In genomic region chr9:83980395-83981125, GRCh38 we compare ENCODE assay signal across 1 cellular context.
A peak's percentile ranks its signal among the peaks of the same experiment; 100 is the strongest.
TF ChIP-seq lines count a peak whose summit lies in the region.

Gene RMI1 (plus strand): TSS chr9:83980805. CDS start chr9:84000987, 20,182 bp downstream.

TF ChIP-seq in HepG2, 621 proteins besides CTCF, POLR2A, EP300 and RAD21 (continued from another document and continues in another):
- TF ChIP-seq, protein P1, sequence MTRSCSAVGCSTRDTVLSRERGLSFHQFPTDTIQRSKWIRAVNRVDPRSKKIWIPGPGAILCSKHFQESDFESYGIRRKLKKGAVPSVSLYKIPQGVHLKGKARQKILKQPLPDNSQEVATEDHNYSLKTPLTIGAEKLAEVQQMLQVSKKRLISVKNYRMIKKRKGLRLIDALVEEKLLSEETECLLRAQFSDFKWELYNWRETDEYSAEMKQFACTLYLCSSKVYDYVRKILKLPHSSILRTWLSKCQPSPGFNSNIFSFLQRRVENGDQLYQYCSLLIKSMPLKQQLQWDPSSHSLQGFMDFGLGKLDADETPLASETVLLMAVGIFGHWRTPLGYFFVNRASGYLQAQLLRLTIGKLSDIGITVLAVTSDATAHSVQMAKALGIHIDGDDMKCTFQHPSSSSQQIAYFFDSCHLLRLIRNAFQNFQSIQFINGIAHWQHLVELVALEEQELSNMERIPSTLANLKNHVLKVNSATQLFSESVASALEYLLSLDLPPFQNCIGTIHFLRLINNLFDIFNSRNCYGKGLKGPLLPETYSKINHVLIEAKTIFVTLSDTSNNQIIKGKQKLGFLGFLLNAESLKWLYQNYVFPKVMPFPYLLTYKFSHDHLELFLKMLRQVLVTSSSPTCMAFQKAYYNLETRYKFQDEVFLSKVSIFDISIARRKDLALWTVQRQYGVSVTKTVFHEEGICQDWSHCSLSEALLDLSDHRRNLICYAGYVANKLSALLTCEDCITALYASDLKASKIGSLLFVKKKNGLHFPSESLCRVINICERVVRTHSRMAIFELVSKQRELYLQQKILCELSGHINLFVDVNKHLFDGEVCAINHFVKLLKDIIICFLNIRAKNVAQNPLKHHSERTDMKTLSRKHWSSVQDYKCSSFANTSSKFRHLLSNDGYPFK (CRISPR knock-in tag; IDR thresholded peaks at IDR 0.05; ENCODE audit: borderline replicate concordance): peak; percentile 40; the same call in 1 of the 2 replicates
- peak; percentile 43; the same call in 1 of the 2 replicates for TF ChIP-seq NR2F6 (IDR thresholded peaks at IDR 0.05)
- peak; percentile 34; the same call in 1 of the 2 replicates for TF ChIP-seq NR2F6 (CRISPR knock-in tag; IDR thresholded peaks at IDR 0.05)
- TF ChIP-seq ZBTB44 (CRISPR knock-in tag; IDR thresholded peaks at IDR 0.05): no peak
- TF ChIP-seq ZNF589 (CRISPR knock-in tag; conservative IDR thresholded peaks at IDR 0.05): peak; percentile 70; the same call in 1 of the 2 replicates
- no peak for TF ChIP-seq DNMT1 (CRISPR knock-in tag; IDR thresholded peaks at IDR 0.05)
- peak; percentile 46; the same call in 1 of the 2 replicates for TF ChIP-seq GFI1 (CRISPR knock-in tag; IDR thresholded peaks at IDR 0.05; ENCODE audit: borderline replicate concordance)
- TF ChIP-seq ZBTB7B (CRISPR knock-in tag; IDR thresholded peaks at IDR 0.05): peak; percentile 59; the same call in 1 of the 2 replicates
- TF ChIP-seq, protein P2, sequence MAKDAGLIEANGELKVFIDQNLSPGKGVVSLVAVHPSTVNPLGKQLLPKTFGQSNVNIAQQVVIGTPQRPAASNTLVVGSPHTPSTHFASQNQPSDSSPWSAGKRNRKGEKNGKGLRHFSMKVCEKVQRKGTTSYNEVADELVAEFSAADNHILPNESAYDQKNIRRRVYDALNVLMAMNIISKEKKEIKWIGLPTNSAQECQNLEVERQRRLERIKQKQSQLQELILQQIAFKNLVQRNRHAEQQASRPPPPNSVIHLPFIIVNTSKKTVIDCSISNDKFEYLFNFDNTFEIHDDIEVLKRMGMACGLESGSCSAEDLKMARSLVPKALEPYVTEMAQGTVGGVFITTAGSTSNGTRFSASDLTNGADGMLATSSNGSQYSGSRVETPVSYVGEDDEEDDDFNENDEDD (CRISPR knock-in tag; IDR thresholded peaks at IDR 0.05; ENCODE audit: borderline replicate concordance): peak; percentile 92
- peak; percentile 31; the same call in 1 of the 2 replicates for TF ChIP-seq TBX3 (IDR thresholded peaks at IDR 0.05; ENCODE audit: borderline replicate concordance)
- TF ChIP-seq ZNF644 (CRISPR knock-in tag; IDR thresholded peaks at IDR 0.05; ENCODE audit: low read depth): no peak
- TF ChIP-seq ZMAT3 (CRISPR knock-in tag; conservative IDR thresholded peaks at IDR 0.05): 0 out of 2 replicates have a peak, but pooled peaks have one; percentile 14
- peak; percentile 91; the same call in 1 of the 2 replicates for TF ChIP-seq POLR2AphosphoS2 (IDR thresholded peaks at IDR 0.05; ENCODE audit: low read depth, low read length)
- no peak for TF ChIP-seq IRF9 (CRISPR knock-in tag; IDR thresholded peaks at IDR 0.05; ENCODE audit: borderline replicate concordance)
- no peak for TF ChIP-seq GLI4 (CRISPR knock-in tag; IDR thresholded peaks at IDR 0.05; ENCODE audit: borderline replicate concordance)
- no peak for TF ChIP-seq MTA1 (CRISPR knock-in tag; IDR thresholded peaks at IDR 0.05; ENCODE audit: borderline replicate concordance)
- peak; percentile 74; the same call in 1 of the 2 replicates for TF ChIP-seq ZNF333 (CRISPR knock-in tag; IDR thresholded peaks at IDR 0.05; ENCODE audit: borderline replicate concordance)
- TF ChIP-seq, protein P3, sequence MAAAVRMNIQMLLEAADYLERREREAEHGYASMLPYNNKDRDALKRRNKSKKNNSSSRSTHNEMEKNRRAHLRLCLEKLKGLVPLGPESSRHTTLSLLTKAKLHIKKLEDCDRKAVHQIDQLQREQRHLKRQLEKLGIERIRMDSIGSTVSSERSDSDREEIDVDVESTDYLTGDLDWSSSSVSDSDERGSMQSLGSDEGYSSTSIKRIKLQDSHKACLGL (CRISPR knock-in tag; IDR thresholded peaks at IDR 0.05): peak; percentile 73; the same call in 1 of the 2 replicates
- no peak for TF ChIP-seq ZNF33A (CRISPR knock-in tag; IDR thresholded peaks at IDR 0.05; ENCODE audit: borderline replicate concordance)
- TF ChIP-seq FIP1L1 (IDR thresholded peaks at IDR 0.05; ENCODE audit: borderline replicate concordance, insufficient read depth, low read depth, low read length): no peak
- TF ChIP-seq ZNF782 (CRISPR knock-in tag; IDR thresholded peaks at IDR 0.05; ENCODE audit: borderline replicate concordance): 0 out of 2 replicates have a peak, but pooled peaks have one; percentile 27
- TF ChIP-seq KAT8 (CRISPR knock-in tag; IDR thresholded peaks at IDR 0.05): peak; percentile 14
- TF ChIP-seq ZBTB46 (CRISPR knock-in tag; IDR thresholded peaks at IDR 0.05; ENCODE audit: borderline replicate concordance): no peak
- TF ChIP-seq, protein P4, sequence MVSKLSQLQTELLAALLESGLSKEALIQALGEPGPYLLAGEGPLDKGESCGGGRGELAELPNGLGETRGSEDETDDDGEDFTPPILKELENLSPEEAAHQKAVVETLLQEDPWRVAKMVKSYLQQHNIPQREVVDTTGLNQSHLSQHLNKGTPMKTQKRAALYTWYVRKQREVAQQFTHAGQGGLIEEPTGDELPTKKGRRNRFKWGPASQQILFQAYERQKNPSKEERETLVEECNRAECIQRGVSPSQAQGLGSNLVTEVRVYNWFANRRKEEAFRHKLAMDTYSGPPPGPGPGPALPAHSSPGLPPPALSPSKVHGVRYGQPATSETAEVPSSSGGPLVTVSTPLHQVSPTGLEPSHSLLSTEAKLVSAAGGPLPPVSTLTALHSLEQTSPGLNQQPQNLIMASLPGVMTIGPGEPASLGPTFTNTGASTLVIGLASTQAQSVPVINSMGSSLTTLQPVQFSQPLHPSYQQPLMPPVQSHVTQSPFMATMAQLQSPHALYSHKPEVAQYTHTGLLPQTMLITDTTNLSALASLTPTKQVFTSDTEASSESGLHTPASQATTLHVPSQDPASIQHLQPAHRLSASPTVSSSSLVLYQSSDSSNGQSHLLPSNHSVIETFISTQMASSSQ (IDR thresholded peaks at IDR 0.05; ENCODE audit: low read depth): peak; percentile 39; the same call in 1 of the 2 replicates
- TF ChIP-seq, protein P4 (CRISPR knock-in tag; IDR thresholded peaks at IDR 0.05; ENCODE audit: borderline replicate concordance): no peak; the same call in 1 of the 2 replicates
- TF ChIP-seq ZNF34 (CRISPR knock-in tag; IDR thresholded peaks at IDR 0.05; ENCODE audit: borderline replicate concordance): no peak
- TF ChIP-seq ZNF543 (CRISPR knock-in tag; IDR thresholded peaks at IDR 0.05): no peak; the same call in 1 of the 2 replicates
- TF ChIP-seq, protein P5, sequence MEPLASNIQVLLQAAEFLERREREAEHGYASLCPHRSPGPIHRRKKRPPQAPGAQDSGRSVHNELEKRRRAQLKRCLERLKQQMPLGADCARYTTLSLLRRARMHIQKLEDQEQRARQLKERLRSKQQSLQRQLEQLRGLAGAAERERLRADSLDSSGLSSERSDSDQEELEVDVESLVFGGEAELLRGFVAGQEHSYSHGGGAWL (CRISPR knock-in tag; IDR thresholded peaks at IDR 0.05): peak; percentile 83
- peak; percentile 34; the same call in 1 of the 2 replicates for TF ChIP-seq ZNF552 (CRISPR knock-in tag; IDR thresholded peaks at IDR 0.05; ENCODE audit: borderline replicate concordance)
- TF ChIP-seq KMT2A (CRISPR knock-in tag; IDR thresholded peaks at IDR 0.05): peak; percentile 94
- no peak for TF ChIP-seq TERF1 (CRISPR knock-in tag; IDR thresholded peaks at IDR 0.05)
- TF ChIP-seq PREB (CRISPR knock-in tag; IDR thresholded peaks at IDR 0.05): no peak
- peak; percentile 85; the same call in 1 of the 2 replicates for TF ChIP-seq KLF11 (CRISPR knock-in tag; IDR thresholded peaks at IDR 0.05)
- TF ChIP-seq E2F1 (CRISPR knock-in tag; IDR thresholded peaks at IDR 0.05): peak; percentile 95
- TF ChIP-seq SP1 (IDR thresholded peaks at IDR 0.05): peak; percentile 40; the same call in 1 of the 2 replicates
- peak; percentile 64 for TF ChIP-seq SP1 (CRISPR knock-in tag; IDR thresholded peaks at IDR 0.05)
- peak; percentile 80 for TF ChIP-seq MAX (IDR thresholded peaks at IDR 0.05)
- TF ChIP-seq POGZ (CRISPR knock-in tag; IDR thresholded peaks at IDR 0.05): peak; percentile 70
- 0 out of 2 replicates have a peak, but pooled peaks have one; percentile 33 for TF ChIP-seq ZNF331 (CRISPR knock-in tag; IDR thresholded peaks at IDR 0.05)
- TF ChIP-seq, protein P6, sequence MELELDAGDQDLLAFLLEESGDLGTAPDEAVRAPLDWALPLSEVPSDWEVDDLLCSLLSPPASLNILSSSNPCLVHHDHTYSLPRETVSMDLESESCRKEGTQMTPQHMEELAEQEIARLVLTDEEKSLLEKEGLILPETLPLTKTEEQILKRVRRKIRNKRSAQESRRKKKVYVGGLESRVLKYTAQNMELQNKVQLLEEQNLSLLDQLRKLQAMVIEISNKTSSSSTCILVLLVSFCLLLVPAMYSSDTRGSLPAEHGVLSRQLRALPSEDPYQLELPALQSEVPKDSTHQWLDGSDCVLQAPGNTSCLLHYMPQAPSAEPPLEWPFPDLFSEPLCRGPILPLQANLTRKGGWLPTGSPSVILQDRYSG (CRISPR knock-in tag; IDR thresholded peaks at IDR 0.05): 0 out of 2 replicates have a peak, but pooled peaks have one; percentile 69
- no peak for TF ChIP-seq XBP1 (CRISPR knock-in tag; IDR thresholded peaks at IDR 0.05)
